24 cellular contexts compared by ENCODE assay signal in the genomic region with DNA sequence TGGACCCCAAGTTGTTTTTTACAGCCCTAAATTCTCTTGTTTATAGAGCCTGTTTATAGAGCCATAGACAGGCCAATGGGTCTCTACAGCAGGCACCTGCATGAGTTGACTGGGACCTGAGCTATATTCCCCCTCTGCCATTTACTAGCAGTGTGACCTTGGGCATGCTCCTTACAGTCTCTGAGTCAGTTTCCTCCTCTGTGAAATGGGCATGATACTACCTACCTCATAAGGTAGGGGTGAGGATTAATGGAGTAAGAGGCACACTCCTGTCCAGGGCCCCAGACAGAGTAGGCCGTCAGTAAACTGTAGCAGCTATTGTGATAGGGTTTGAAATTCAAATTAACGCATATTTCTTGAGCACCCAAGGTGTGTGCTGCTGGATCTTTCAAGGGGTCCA.
DNase-seq lines count a peak whose midpoint lies in the region; ATAC-seq, FAIRE-seq and TF ChIP-seq lines count a peak whose summit lies in the region.
"Had no signal": no experiment of that assay in that cellular context is flagged by ENCODE, and none has a peak within 500 bp of the region (broad histone marks: within the 10 kb centered on the region; RNA-seq: fewer than 3 reads in every experiment).

No MANE protein-coding gene starts in this region.

- peak overlapping the region; percentile 94 for H3K27ac Mint-ChIP-seq in osteocyte (ENCODE audit: unreplicated experiment)
- H3K27ac Mint-ChIP-seq: activated T-helper 1 cell treated with anti-CD3 and anti-CD28 coated beads, Interleukin-12 subunit alpha, Interleukin-12 subunit beta, Interleukin-2, Interleukin-4 antibody, amounts not matched to agents 30 ng/mL and 10 ng/mL and 1 ng/mL, durations not matched to agents 14 hours and 24 hours and 36 hours; memory B cell; nephron had no signal

- H3K27me3 ChIP-seq in HepG2 (ENCODE audit: control insufficient read depth in 1 of 2, insufficient read depth in 2 of 2, low read length in 2 of 2): no peaks in the 10 kb centered on the region
- H3K27me3 ChIP-seq in right lobe of liver: no peaks in the 10 kb centered on the region
- H3K27me3 ChIP-seq in hepatocyte: no peaks in the 10 kb centered on the region
- H3K27me3 ChIP-seq: BE2C had no signal

- H3K36me3 ChIP-seq in HepG2 (replicated peaks in 1 of 2; ENCODE audit: control insufficient read depth in 1 of 2, insufficient read depth in 2 of 2, low read length in 2 of 2): peaks cover 4 to 22% of the 10 kb centered on the region in 2 experiments
- H3K36me3 ChIP-seq in right lobe of liver: peaks cover 0 to 4% (median 1%) of the 10 kb centered on the region in 4 donors
- H3K36me3 ChIP-seq in hepatocyte (replicated peaks; ENCODE audit: insufficient read depth, low read depth): no peaks in the 10 kb centered on the region
- H3K36me3 ChIP-seq: BE2C had no signal

- TF ChIP-seq CTCF in HepG2 (CRISPR knock-in tag; IDR thresholded peaks at IDR 0.05): no peak
- TF ChIP-seq CTCF in right lobe of liver (IDR thresholded peaks at IDR 0.05): no peak
- no peak for TF ChIP-seq CTCF in hepatocyte (IDR thresholded peaks at IDR 0.05; ENCODE audit: poor library complexity)
- TF ChIP-seq CTCF in osteocyte (IDR thresholded peaks at IDR 0.05): no peak

- no peak overlapping the region for H3K9ac ChIP-seq in HepG2 (ENCODE audit: insufficient read depth, low read depth, low read length)
- H3K9ac ChIP-seq: parathyroid adenoma had no signal

- H3K4me1 ChIP-seq in HepG2 (ENCODE audit: insufficient read depth, low read length) (peaks cover 72% of the 10 kb centered on the region), right lobe of liver (peaks cover 0 to 12% (median 0%) of the 10 kb centered on the region in 4 donors), hepatocyte (ENCODE audit: insufficient read depth) (peaks cover 44% of the 10 kb centered on the region)
- H3K4me1 ChIP-seq: parathyroid adenoma had no signal

- WGBS in HepG2 (ENCODE audit: low lambda C conversion rate): 97% methylated on average over 2 of the region's 2 CpGs
- 92% methylated on average over 2 of the region's 2 CpGs for WGBS in right lobe of liver (ENCODE audit: insufficient coverage, low coverage, low lambda C conversion rate, missing lambda C conversion rate)
- WGBS in hepatocyte (ENCODE audit: low lambda C conversion rate, missing lambda C conversion rate): 100% methylated on average over 2 of the region's 2 CpGs

- no peak overlapping the region for H3K27ac ChIP-seq in HepG2 (ENCODE audit: extremely low read length, insufficient read depth, low read length)
- H3K27ac ChIP-seq in right lobe of liver: no peak overlapping the region
- H3K27ac ChIP-seq in hepatocyte: peak overlapping the region; percentile 84
- H3K27ac ChIP-seq: parathyroid adenoma, VCaP had no signal

- H3K79me2 ChIP-seq in HepG2 (ENCODE audit: insufficient read depth, low read length): peaks cover 17% of the 10 kb centered on the region
- H3K79me2 ChIP-seq in hepatocyte: peaks cover 72% of the 10 kb centered on the region

- CTCF ChIA-PET in HepG2 (lab: Yijun Ruan, JAX; ENCODE audit: low intra/inter-chr PET ratio, low total read pairs): no interaction called here

- H3K4me1 Mint-ChIP-seq in osteocyte (ENCODE audit: unreplicated experiment): peaks cover 47% of the 10 kb centered on the region
- H3K4me1 Mint-ChIP-seq: memory B cell had no signal

- BruUV-seq in HepG2 (replicated peaks; lab: Mats Ljungman, UMichigan): no TSS peak

- TF ChIP-seq RAD21 in HepG2 (CRISPR knock-in tag; IDR thresholded peaks at IDR 0.05): no peak

- no peak overlapping the region for H3K4me2 ChIP-seq in HepG2 (ENCODE audit: low read depth, low read length)
- no peak overlapping the region for H3K4me2 ChIP-seq in hepatocyte

- H3K9me3 Mint-ChIP-seq in osteocyte (ENCODE audit: unreplicated experiment): no peaks in the 10 kb centered on the region
- H3K9me3 Mint-ChIP-seq: activated T-helper 1 cell treated with anti-CD3 and anti-CD28 coated beads, Interleukin-12 subunit alpha, Interleukin-12 subunit beta, Interleukin-2, Interleukin-4 antibody, amounts not matched to agents 30 ng/mL and 10 ng/mL and 1 ng/mL, durations not matched to agents 14 hours and 24 hours and 36 hours; nephron had no signal

- in situ Hi-C loops in HepG2 (cut with HindIII; ENCODE audit: extremely low pct_ligation_motif_present, low pct_unique_long_range_greater_than_20kb): no loop called here

- H3K9me3 ChIP-seq in HepG2 (ENCODE audit: low read length): no peaks in the 10 kb centered on the region
- H3K9me3 ChIP-seq in right lobe of liver: no peaks in the 10 kb centered on the region
- H3K9me3 ChIP-seq in hepatocyte (ENCODE audit: low read depth): no peaks in the 10 kb centered on the region
- H3K9me3 ChIP-seq: BE2C had no signal

- H3K9me2 ChIP-seq in hepatocyte (replicated peaks; ENCODE audit: insufficient read depth): no peaks in the 10 kb centered on the region

- H3K27me3 Mint-ChIP-seq in osteocyte (ENCODE audit: unreplicated experiment): no peaks in the 10 kb centered on the region
- H3K27me3 Mint-ChIP-seq: memory B cell had no signal

- H3K4me3 Mint-ChIP-seq in osteocyte (ENCODE audit: unreplicated experiment): no peak overlapping the region
- H3K4me3 Mint-ChIP-seq: activated T-helper 1 cell treated with anti-CD3 and anti-CD28 coated beads, Interleukin-12 subunit alpha, Interleukin-12 subunit beta, Interleukin-2, Interleukin-4 antibody, amounts not matched to agents 30 ng/mL and 10 ng/mL and 1 ng/mL, durations not matched to agents 14 hours and 24 hours and 36 hours; memory B cell; nephron had no signal

- POLR2A ChIA-PET in HepG2 (lab: Yijun Ruan, JAX): interaction anchor here (0.6 to 2.4 kb wide), 3 partner anchors 13 to 391 kb away, joined by 3 to 17 read pairs (median 3); no protein-coding TSS in a partner anchor

- DNase-seq in HepG2 (ENCODE audit: low spot score) (no peak), right lobe of liver (no peak), hepatocyte (ENCODE audit: low spot score) (no peak), osteocyte (ENCODE audit: extremely low spot score, unreplicated experiment) (no peak), NCI-H2227 treated with DMSO at 0.1 percent for 48 hours (lab: John Stamatoyannopoulos, UW) (no peak), GM19238 (ENCODE audit: insufficient read length, low spot score) (no peak)
- DNase-seq: 8988T; activated CD4-positive, alpha-beta T cell treated with anti-CD3 and anti-CD28 coated beads, Interleukin-2, amount 50 U/mL, for 1 hour; activated naive CD4-positive, alpha-beta T cell treated with anti-CD3 and anti-CD28 coated beads, Interleukin-2, amount 50 U/mL, for 16 hours; dermis blood vessel endothelial cell; DMS79 treated with DMSO at 0.1 percent for 48 hours; H7; head of caudate nucleus; NCI-H1694; stimulated activated naive CD4-positive, alpha-beta T cell treated with Interleukin-2 at 50 U/mL for 16 hours had no signal

- intact Hi-C loops in HepG2 (cut with micrococcal nuclease; ENCODE audit: unreplicated experiment) (no loop called here), right lobe of liver (cut with DNase I) (no loop called here)

- H3K4me3 ChIP-seq in HepG2 (replicated peaks in 1 of 3; ENCODE audit: insufficient read depth in 1 of 3, low read depth in 2 of 3, low read length in 3 of 3) (no peak overlapping the region), right lobe of liver (no peak overlapping the region), hepatocyte (no peak overlapping the region)

- ATAC-seq in HepG2 (no peak), right lobe of liver (no peak), GM21367 (IDR thresholded peaks at IDR 0.05; ENCODE audit: unreplicated experiment) (no peak), HG03139 (IDR thresholded peaks at IDR 0.05; ENCODE audit: unreplicated experiment) (no peak)

- TF ChIP-seq EP300 in HepG2 (IDR thresholded peaks at IDR 0.05; ENCODE audit: low read depth in 2 of 2, low read length in 2 of 2) (no peak), HepG2 (CRISPR knock-in tag; IDR thresholded peaks at IDR 0.05; ENCODE audit: borderline replicate concordance) (no peak)

- TF ChIP-seq POLR2A in HepG2 (IDR thresholded peaks at IDR 0.05; ENCODE audit: insufficient read depth in 1 of 2, low read depth in 2 of 2, low read length in 2 of 2): no peak
- no peak for TF ChIP-seq POLR2A in right lobe of liver (IDR thresholded peaks at IDR 0.05)

- no peak for FAIRE-seq in HepG2 (lab: Jason Lieb, UNC)
- FAIRE-seq: GM18507 had no signal

- H3K36me3 Mint-ChIP-seq in osteocyte (ENCODE audit: unreplicated experiment): peaks cover 24% of the 10 kb centered on the region
- H3K36me3 Mint-ChIP-seq: memory B cell had no signal

- H4K20me1 ChIP-seq in HepG2 (ENCODE audit: insufficient read depth, low read length) (peaks cover 62% of the 10 kb centered on the region), hepatocyte (ENCODE audit: insufficient read depth, poor library complexity, severe bottlenecking) (peaks cover 3% of the 10 kb centered on the region)

- no peak overlapping the region for H2AFZ ChIP-seq in HepG2 (ENCODE audit: low read length)
- H2AFZ ChIP-seq in hepatocyte: no peak overlapping the region
- H2AFZ ChIP-seq: parathyroid adenoma had no signal

TF ChIP-seq in HepG2, 621 proteins besides CTCF, POLR2A, EP300 and RAD21:
- TF ChIP-seq ZNF629 (CRISPR knock-in tag; conservative IDR thresholded peaks at IDR 0.05) (peak; percentile 83), KMT2A (CRISPR knock-in tag; IDR thresholded peaks at IDR 0.05) (no peak), KDM1A (CRISPR knock-in tag; IDR thresholded peaks at IDR 0.05) (0 out of 2 replicates have a peak, but pooled peaks have one; percentile 45)
